8 cellular contexts compared by ENCODE assay signal in the genomic region with DNA sequence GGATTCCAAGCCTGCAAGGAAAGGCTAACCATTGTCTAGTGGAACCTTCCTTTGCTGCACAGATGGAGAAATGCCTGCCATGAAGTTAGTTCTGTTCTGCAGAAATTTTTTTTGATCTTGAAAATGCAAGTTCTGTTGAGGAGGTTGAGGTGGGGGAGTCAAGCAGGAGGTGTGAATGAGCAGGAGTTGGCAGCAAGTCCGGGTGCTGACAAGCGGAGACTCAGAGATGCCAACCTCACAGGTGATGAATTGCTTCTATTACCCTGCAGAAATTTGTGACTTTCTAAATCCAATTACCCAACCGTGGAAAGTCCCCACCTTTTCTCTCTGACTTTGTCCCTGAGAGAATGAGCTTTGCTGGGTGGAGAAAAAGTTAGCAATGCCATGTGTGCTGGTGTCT.
"Had no signal": no experiment of that assay in that cellular context is flagged by ENCODE, and none has a peak within 500 bp of the region (broad histone marks: within the 10 kb centered on the region; RNA-seq: fewer than 3 reads in every experiment).

No MANE protein-coding gene starts in this region.

- DNase-seq: GM23248, GOT3, H7, HFFc6 had no signal

- H3K4me3 Mint-ChIP-seq: HFFc6, IgD-negative memory B cell had no signal

- H3K4me3 ChIP-seq: GM23248, HAP-1 had no signal

- H3K4me1 Mint-ChIP-seq: IgD-negative memory B cell had no signal

- H3K27ac Mint-ChIP-seq: HFFc6, IgD-negative memory B cell had no signal

- ATAC-seq: HCT116, HepG2 had no signal
